22 cellular contexts compared by ENCODE assay signal in genomic region chr19:2777952-2778683, GRCh38. TPM values are rescaled to one million over a fixed set of nuclear protein-coding genes. Genes with fewer than 3 reads are reported as not detected.
A peak's percentile ranks its signal among the peaks of the same experiment; 100 is the strongest.
DNase-seq lines count a peak whose midpoint lies in the region; ATAC-seq, FAIRE-seq and TF ChIP-seq lines count a peak whose summit lies in the region.
"Had no signal": no experiment of that assay in that cellular context is flagged by ENCODE, and none has a peak within 500 bp of the region (broad histone marks: within the 10 kb centered on the region; RNA-seq: fewer than 3 reads in every experiment).

No MANE protein-coding gene starts in this region.

- H2AFZ ChIP-seq in astrocyte (ENCODE audit: low read depth, low read length) (no peak overlapping the region), trophoblast cell (ENCODE audit: insufficient read depth, low read length, poor library complexity) (no peak overlapping the region)

- ATAC-seq in HG02610 (IDR thresholded peaks at IDR 0.05; ENCODE audit: unreplicated experiment) (no peak), esophagus mucosa (no peak)

- H2BK5ac ChIP-seq in trophoblast cell (ENCODE audit: low read depth, low read length, poor library complexity), result no peak overlapping the region

- H3K27ac ChIP-seq in astrocyte (ENCODE audit: low read depth, low read length) (no peak overlapping the region), trophoblast cell (ENCODE audit: low read depth, low read length) (no peak overlapping the region)
- H3K27ac ChIP-seq: adrenal gland, coronary artery, neutrophil, skin epidermis had no signal

- DNase-seq in activated CD4-positive, alpha-beta T cell treated with anti-CD3 and anti-CD28 coated beads, Interleukin-2, amount 10 ng/mL, durations not matched to agents 24 days and 14 days, result no peak
- no peak for DNase-seq in activated CD4-positive, alpha-beta T cell treated with anti-CD3 and anti-CD28 coated beads, Interleukin-2, amount 50 U/mL, for 1 hour
- DNase-seq in D721Med (ENCODE audit: insufficient read length, low spot score) (peak; percentile 67), astrocyte (ENCODE audit: low read depth) (no peak), trophoblast cell (no peak), NCI-H1694 treated with DMSO at 0.1 percent for 48 hours (lab: John Stamatoyannopoulos, UW) (no peak)
- DNase-seq: adrenal gland, GF-D8, islet precursor cell, NCI-H1694, NCI-H2171 treated with DMSO at 0.1 percent for 48 hours, NCI-H526, T-helper 1 cell had no signal

- H3K14ac ChIP-seq in trophoblast cell (ENCODE audit: low read length), result no peak overlapping the region

- H3K4me3 Mint-ChIP-seq in activated CD4-positive, alpha-beta T cell treated with anti-CD3 and anti-CD28 coated beads, Interleukin-2, amount 10 ng/mL, durations not matched to agents 24 days and 14 days, result no peak overlapping the region
- H3K4me3 Mint-ChIP-seq in astrocyte (ENCODE audit: unreplicated experiment), result no peak overlapping the region

- H3K18ac ChIP-seq in trophoblast cell (ENCODE audit: low read length), result no peak overlapping the region

- intact Hi-C loops in activated CD4-positive, alpha-beta T cell treated with anti-CD3 and anti-CD28 coated beads, Interleukin-2, amount 10 ng/mL, durations not matched to agents 24 days and 14 days (cut with micrococcal nuclease), result no loop called here

- H2BK120ac ChIP-seq in trophoblast cell (ENCODE audit: insufficient read depth, low read length, poor library complexity), result no peak overlapping the region

- FAIRE-seq in D721Med (lab: Jason Lieb, UNC) (no peak), astrocyte (lab: Jason Lieb, UNC) (no peak)
- FAIRE-seq: bronchial epithelial cell, endometrium, GM18507, H54 had no signal

- H3K27me3 ChIP-seq in astrocyte (ENCODE audit: insufficient read depth, low read length) (no peaks in the 10 kb centered on the region), trophoblast cell (ENCODE audit: insufficient read depth, low read length) (no peaks in the 10 kb centered on the region)
- H3K27me3 ChIP-seq: adrenal gland, neutrophil had no signal

- H3K79me2 ChIP-seq in astrocyte (ENCODE audit: insufficient read depth, low read length) (peaks cover 96% of the 10 kb centered on the region), trophoblast cell (ENCODE audit: control insufficient read depth, insufficient read depth, low read length, poor library complexity) (peaks cover 66% of the 10 kb centered on the region)

- no peak for TF ChIP-seq CTCF in D721Med (IDR thresholded peaks at IDR 0.05; ENCODE audit: insufficient read depth, missing control alignments)
- no peak for TF ChIP-seq CTCF in astrocyte (IDR thresholded peaks at IDR 0.05; ENCODE audit: insufficient read depth, low read depth, low read length)

- no CpG with 5 or more reads among the region's 19 CpGs for WGBS in trophoblast cell (ENCODE audit: extremely low coverage, insufficient coverage, insufficient read length)

- H3K9me3 Mint-ChIP-seq in activated CD4-positive, alpha-beta T cell treated with anti-CD3 and anti-CD28 coated beads, Interleukin-2, amount 10 ng/mL, durations not matched to agents 24 days and 14 days, result no peaks in the 10 kb centered on the region
- no peaks in the 10 kb centered on the region for H3K9me3 Mint-ChIP-seq in astrocyte (ENCODE audit: unreplicated experiment)

- H3K79me1 ChIP-seq in trophoblast cell (ENCODE audit: low read length), result peaks cover 7% of the 10 kb centered on the region

- H2AK5ac ChIP-seq in trophoblast cell (ENCODE audit: low read length), result no peak overlapping the region

- peaks cover 89% of the 10 kb centered on the region for H4K20me1 ChIP-seq in astrocyte (ENCODE audit: insufficient read depth, low read length)

- H3K36me3 Mint-ChIP-seq in activated CD4-positive, alpha-beta T cell treated with anti-CD3 and anti-CD28 coated beads, Interleukin-2, amount 10 ng/mL, durations not matched to agents 24 days and 14 days (ENCODE audit: low read depth), result peaks cover 23% of the 10 kb centered on the region
- H3K36me3 Mint-ChIP-seq in astrocyte (ENCODE audit: low read depth, unreplicated experiment), result peaks cover 7% of the 10 kb centered on the region

- H4K12ac ChIP-seq in trophoblast cell (ENCODE audit: low read depth, low read length), result no peak overlapping the region

- no peaks in the 10 kb centered on the region for H3K27me3 Mint-ChIP-seq in activated CD4-positive, alpha-beta T cell treated with anti-CD3 and anti-CD28 coated beads, Interleukin-2, amount 10 ng/mL, durations not matched to agents 24 days and 14 days
- no peaks in the 10 kb centered on the region for H3K27me3 Mint-ChIP-seq in astrocyte (ENCODE audit: low read depth, unreplicated experiment)

- no peak overlapping the region for H2BK12ac ChIP-seq in trophoblast cell (ENCODE audit: low read length)

- H3K4ac ChIP-seq in trophoblast cell (ENCODE audit: low read depth, low read length), result peak overlapping the region; percentile 90

- H3K4me1 ChIP-seq in astrocyte (ENCODE audit: insufficient read depth, low read length) (peaks cover 13% of the 10 kb centered on the region), trophoblast cell (ENCODE audit: control insufficient read depth in 1 of 2, insufficient read depth in 2 of 2, low read length in 2 of 2) (peaks cover 12 to 16% of the 10 kb centered on the region in 2 experiments)

- no peak overlapping the region for H4K8ac ChIP-seq in trophoblast cell (ENCODE audit: low read depth, low read length)

- no peak overlapping the region for H3K9ac ChIP-seq in astrocyte (ENCODE audit: low read length)
- no peak overlapping the region for H3K9ac ChIP-seq in trophoblast cell (ENCODE audit: low read length)

- H4K91ac ChIP-seq in trophoblast cell (ENCODE audit: low read depth, low read length), result no peak overlapping the region

- peaks cover 3% of the 10 kb centered on the region for H3K36me3 ChIP-seq in astrocyte (ENCODE audit: insufficient read depth, low read length)
- peaks cover 25 to 33% of the 10 kb centered on the region in 2 experiments for H3K36me3 ChIP-seq in trophoblast cell (ENCODE audit: control insufficient read depth in 1 of 2, insufficient read depth in 2 of 2, low read length in 2 of 2)
- H3K36me3 ChIP-seq: adrenal gland had no signal

- no peaks in the 10 kb centered on the region for H3K9me3 ChIP-seq in astrocyte (ENCODE audit: insufficient read depth, low read depth, low read length)
- no peaks in the 10 kb centered on the region for H3K9me3 ChIP-seq in trophoblast cell (ENCODE audit: insufficient read depth, low read depth, low read length)
- H3K9me3 ChIP-seq: adrenal gland, neutrophil had no signal

- peaks cover 36% of the 10 kb centered on the region for H3K4me1 Mint-ChIP-seq in activated CD4-positive, alpha-beta T cell treated with anti-CD3 and anti-CD28 coated beads, Interleukin-2, amount 10 ng/mL, durations not matched to agents 24 days and 14 days
- peaks cover 18% of the 10 kb centered on the region for H3K4me1 Mint-ChIP-seq in astrocyte (ENCODE audit: low read depth, unreplicated experiment)

- no peak overlapping the region for H3K4me3 ChIP-seq in astrocyte (ENCODE audit: insufficient read depth, low read depth, low read length)
- H3K4me3 ChIP-seq in trophoblast cell (ENCODE audit: low read depth, low read length), result no peak overlapping the region
- H3K4me3 ChIP-seq: adrenal gland, coronary artery, skin epidermis had no signal

- H3K23ac ChIP-seq in trophoblast cell (ENCODE audit: low read length), result no peak overlapping the region

- H3K27ac Mint-ChIP-seq in activated CD4-positive, alpha-beta T cell treated with anti-CD3 and anti-CD28 coated beads, Interleukin-2, amount 10 ng/mL, durations not matched to agents 24 days and 14 days, result peak overlapping the region; percentile 41
- H3K27ac Mint-ChIP-seq in astrocyte (ENCODE audit: unreplicated experiment), result peak overlapping the region; percentile 36

- no peak overlapping the region for H3K4me2 ChIP-seq in astrocyte (ENCODE audit: low read length)
- H3K4me2 ChIP-seq in trophoblast cell (ENCODE audit: low read length), result no peak overlapping the region

RNA-seq across cellular contexts. Expression of gene SGTA, which starts 5.0 kb away (rescaled TPM):
- 73.3 and 76.9 TPM in 2 replicates for total RNA-seq in activated CD4-positive, alpha-beta T cell treated with anti-CD3 and anti-CD28 coated beads, Interleukin-2, amount 10 ng/mL, durations not matched to agents 24 days and 14 days
- total RNA-seq in astrocyte (69.0 and 76.1 TPM in 2 replicates), esophagus mucosa (32.4 TPM)
- polyA plus RNA-seq in trophoblast cell (2013), result 104 and 107 TPM in 2 replicates

RNA-seq across cellular contexts. Expression of gene THOP1, which starts 7.2 kb away (rescaled TPM):
- 200 and 207 TPM in 2 replicates for total RNA-seq in activated CD4-positive, alpha-beta T cell treated with anti-CD3 and anti-CD28 coated beads, Interleukin-2, amount 10 ng/mL, durations not matched to agents 24 days and 14 days
- total RNA-seq in astrocyte, result 60.3 and 73.4 TPM in 2 replicates
- 71.6 and 74.6 TPM in 2 replicates for polyA plus RNA-seq in trophoblast cell (2013)
- 50.3 TPM for total RNA-seq in esophagus mucosa

RNA-seq across cellular contexts. Expression of gene SLC39A3, which starts 38.3 kb away (rescaled TPM):
- 48.8 and 52.2 TPM in 2 replicates for total RNA-seq in activated CD4-positive, alpha-beta T cell treated with anti-CD3 and anti-CD28 coated beads, Interleukin-2, amount 10 ng/mL, durations not matched to agents 24 days and 14 days
- total RNA-seq in astrocyte (30.0 and 38.0 TPM in 2 replicates), esophagus mucosa (21.0 TPM)
- polyA plus RNA-seq in trophoblast cell (2013), result 22.5 and 23.8 TPM in 2 replicates

RNA-seq across cellular contexts. Expression of gene ZNF554, which starts 41.5 kb away (rescaled TPM):
- 1.9 and 2.1 TPM in 2 replicates for total RNA-seq in activated CD4-positive, alpha-beta T cell treated with anti-CD3 and anti-CD28 coated beads, Interleukin-2, amount 10 ng/mL, durations not matched to agents 24 days and 14 days
- total RNA-seq in astrocyte, result 3.1 and 3.6 TPM in 2 replicates
- polyA plus RNA-seq in trophoblast cell (2013), result 4.9 and 5.0 TPM in 2 replicates
- 2.7 TPM for total RNA-seq in esophagus mucosa

RNA-seq across cellular contexts. Expression of gene DIRAS1, which starts 56.9 kb away (rescaled TPM):
- total RNA-seq in activated CD4-positive, alpha-beta T cell treated with anti-CD3 and anti-CD28 coated beads, Interleukin-2, amount 10 ng/mL, durations not matched to agents 24 days and 14 days, result 0.16 TPM in 1 of 2 replicates, not detected in the other
- total RNA-seq in astrocyte (5.9 and 9.3 TPM in 2 replicates), esophagus mucosa (1.00 TPM)
- 0.25 and 0.42 TPM in 2 replicates for polyA plus RNA-seq in trophoblast cell (2013)
